Comparison of ENCODE assay signal across 16 cellular contexts in the genomic region with DNA sequence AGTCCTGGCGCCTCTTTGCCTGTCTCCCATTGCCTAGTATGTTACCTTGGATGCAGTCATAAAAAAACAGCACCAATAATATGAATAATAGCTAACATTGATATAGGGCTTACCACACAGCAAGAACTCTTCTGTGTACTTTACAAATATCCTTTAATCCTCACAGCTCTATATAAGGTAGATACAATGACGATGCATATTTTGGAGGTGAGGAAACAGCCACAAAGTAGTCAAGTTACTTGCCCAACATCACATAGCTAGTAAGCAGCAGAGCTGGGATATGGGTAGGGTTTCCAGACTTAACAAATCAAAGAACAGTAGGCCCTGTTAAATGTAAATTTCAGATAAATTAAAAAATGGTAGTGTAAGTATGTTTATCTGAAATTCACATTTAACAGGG.
DNase-seq lines count a peak whose midpoint lies in the region; ATAC-seq and TF ChIP-seq lines count a peak whose summit lies in the region.
"Had no signal": no experiment of that assay in that cellular context is flagged by ENCODE, and none has a peak within 500 bp of the region (broad histone marks: within the 10 kb centered on the region; RNA-seq: fewer than 3 reads in every experiment).

No MANE protein-coding gene starts in this region.

- no peak overlapping the region for H3K27ac Mint-ChIP-seq in T-helper 17 cell
- H3K27ac Mint-ChIP-seq: activated CD4-positive, alpha-beta T cell treated with anti-CD3 and anti-CD28 coated beads, Interleukin-2, amount 10 ng/mL, durations not matched to agents 24 days and 14 days had no signal

- no peaks in the 10 kb centered on the region for H3K36me3 Mint-ChIP-seq in T-helper 17 cell (ENCODE audit: low read depth)

- no peak overlapping the region for H3K4me3 Mint-ChIP-seq in T-helper 17 cell
- H3K4me3 Mint-ChIP-seq: activated CD4-positive, alpha-beta T cell treated with anti-CD3 and anti-CD28 coated beads, Interleukin-2, amount 10 ng/mL, durations not matched to agents 24 days and 14 days; activated T-cell treated with anti-CD3 and anti-CD28 coated beads, Interleukin-2, amount 50 U/mL, for 4 hours had no signal

- TF ChIP-seq CTCF in AG10803 (conservative IDR thresholded peaks at IDR 0.05; ENCODE audit: low read length) = no peak
- TF ChIP-seq CTCF in astrocyte of the cerebellum (IDR thresholded peaks at IDR 0.05; ENCODE audit: low read depth, low read length, missing control alignments) = no peak
- no peak for TF ChIP-seq CTCF in coronary artery (IDR thresholded peaks at IDR 0.05)

- no peaks in the 10 kb centered on the region for H3K9me3 ChIP-seq in T-helper 17 cell (ENCODE audit: control insufficient read depth, low read length, poor library complexity, severe bottlenecking)
- H3K9me3 ChIP-seq: pancreas had no signal

- H3K4me1 Mint-ChIP-seq in T-helper 17 cell = peaks cover 12% of the 10 kb centered on the region

- H3K27me3 Mint-ChIP-seq in T-helper 17 cell = peaks cover 16% of the 10 kb centered on the region
- H3K27me3 Mint-ChIP-seq: activated CD4-positive, alpha-beta T cell treated with anti-CD3 and anti-CD28 coated beads, Interleukin-2, amount 10 ng/mL, durations not matched to agents 24 days and 14 days had no signal

- no peak overlapping the region for H3K4me3 ChIP-seq in AG10803 (ENCODE audit: low read length)
- no peak overlapping the region for H3K4me3 ChIP-seq in astrocyte of the cerebellum (ENCODE audit: low read depth, low read length)
- H3K4me3 ChIP-seq in coronary artery = no peak overlapping the region
- H3K4me3 ChIP-seq: pancreas had no signal

- H3K27ac ChIP-seq in coronary artery = no peak overlapping the region
- H3K27ac ChIP-seq: pancreas had no signal

- DNase-seq in AG10803 (ENCODE audit: low read depth) = peak; percentile 72
- peak; percentile 60 for DNase-seq in HT1080 (ENCODE audit: low read depth)
- peak; percentile 19 for DNase-seq in astrocyte of the cerebellum (ENCODE audit: low read depth)
- DNase-seq in kidney glomerular epithelial cell (lab: John Stamatoyannopoulos, UW) = peak; percentile 8
- no peak for DNase-seq in activated naive CD4-positive, alpha-beta T cell treated with Interleukin-2 at 50 U/mL for 16 hours
- DNase-seq in coronary artery (ENCODE audit: low spot score) = no peak
- DNase-seq in stimulated activated CD4-positive, alpha-beta T cell treated with anti-CD3 and anti-CD28 coated beads, Interleukin-2, amount 100 ng/mL, for 48 hours = no peak
- DNase-seq in T-helper 17 cell = no peak
- DNase-seq: activated CD4-positive, alpha-beta T cell treated with anti-CD3 and anti-CD28 coated beads, Interleukin-2, amount 10 ng/mL, durations not matched to agents 24 days and 14 days; activated T-cell treated with anti-CD3 and anti-CD28 coated beads, Interleukin-2, amount 50 U/mL, for 4 hours; anterior cingulate cortex; NCI-H1436; NCI-H526; pancreas; T-helper 9 cell had no signal

- in situ Hi-C loops in astrocyte of the cerebellum (cut with HindIII; ENCODE audit: low sequenced_read_pairs) = no loop called here

- ATAC-seq in T-helper 17 cell = no peak
- ATAC-seq: activated T-cell treated with anti-CD3 and anti-CD28 coated beads, Interleukin-2, amount 50 U/mL, for 4 hours; pancreas; Right ventricle myocardium inferior had no signal

Comparison
In these comparisons a context has a peak if more than half of its experiments do, and no peak if none do; other contexts are left out.
1. DNase-seq: peak in AG10803 (single experiment), HT1080 (single experiment), astrocyte of the cerebellum (single experiment) and kidney glomerular epithelial cell (single experiment); none in activated naive CD4-positive, alpha-beta T cell treated with Interleukin-2 at 50 U/mL for 16 hours (single experiment), coronary artery (single experiment), stimulated activated CD4-positive, alpha-beta T cell treated with anti-CD3 and anti-CD28 coated beads, Interleukin-2, amount 100 ng/mL, for 48 hours (0 of 2) and T-helper 17 cell (0 of 3).